1 cellular context compared by ENCODE assay signal in genomic region chr22:31290494-31291402, GRCh38.
TF ChIP-seq lines count a peak whose summit lies in the region.

No MANE protein-coding gene starts in this region.

TF ChIP-seq in HepG2, 621 proteins besides CTCF, POLR2A, EP300 and RAD21 (continued from another document and continues in another):
- peak; percentile 52; the same call in 1 of the 2 replicates for TF ChIP-seq JUND (CRISPR knock-in tag; IDR thresholded peaks at IDR 0.05)
- TF ChIP-seq NRL (CRISPR knock-in tag; IDR thresholded peaks at IDR 0.05; ENCODE audit: borderline replicate concordance), result peak; percentile 89
- no peak for TF ChIP-seq ZNF121 (CRISPR knock-in tag; IDR thresholded peaks at IDR 0.05)
- TF ChIP-seq TGIF2 (CRISPR knock-in tag; IDR thresholded peaks at IDR 0.05), result peak; percentile 71; the same call in 1 of the 2 replicates
- 0 out of 2 replicates have a peak, but pooled peaks have one; percentile 33 for TF ChIP-seq ZBTB34 (CRISPR knock-in tag; IDR thresholded peaks at IDR 0.05)
- peak; percentile 63 for TF ChIP-seq THAP11 (CRISPR knock-in tag; IDR thresholded peaks at IDR 0.05)
- peak; percentile 73 for TF ChIP-seq ZFY (CRISPR knock-in tag; IDR thresholded peaks at IDR 0.05)
- TF ChIP-seq HIVEP1 (CRISPR knock-in tag; IDR thresholded peaks at IDR 0.05), result peak; percentile 86
- TF ChIP-seq HMGA1 (CRISPR knock-in tag; conservative IDR thresholded peaks at IDR 0.05), result no peak
- TF ChIP-seq YEATS2 (CRISPR knock-in tag; IDR thresholded peaks at IDR 0.05; ENCODE audit: borderline replicate concordance), result 0 out of 2 replicates have a peak, but pooled peaks have one; percentile 46
- TF ChIP-seq TRIM24 (CRISPR knock-in tag; IDR thresholded peaks at IDR 0.05), result no peak
- TF ChIP-seq POGZ (CRISPR knock-in tag; IDR thresholded peaks at IDR 0.05), result peak; percentile 74
- 0 out of 2 replicates have a peak, but pooled peaks have one; percentile 59 for TF ChIP-seq MTERF4 (CRISPR knock-in tag; IDR thresholded peaks at IDR 0.05)
- TF ChIP-seq ZNF232 (CRISPR knock-in tag; IDR thresholded peaks at IDR 0.05; ENCODE audit: borderline replicate concordance), result peak; percentile 73; the same call in 1 of the 2 replicates
- no peak for TF ChIP-seq MIXL1 (CRISPR knock-in tag; IDR thresholded peaks at IDR 0.05)
- TF ChIP-seq EEA1 (CRISPR knock-in tag; IDR thresholded peaks at IDR 0.05; ENCODE audit: borderline replicate concordance), result peak; percentile 89; the same call in 1 of the 2 replicates
- no peak for TF ChIP-seq THAP8 (CRISPR knock-in tag; IDR thresholded peaks at IDR 0.05; ENCODE audit: borderline replicate concordance)
- TF ChIP-seq HES4 (CRISPR knock-in tag; IDR thresholded peaks at IDR 0.05; ENCODE audit: borderline replicate concordance), result peak; percentile 73; the same call in 1 of the 2 replicates
- TF ChIP-seq GMEB2 (CRISPR knock-in tag; IDR thresholded peaks at IDR 0.05; ENCODE audit: low read depth), result no peak
- no peak for TF ChIP-seq TIGD3 (CRISPR knock-in tag; IDR thresholded peaks at IDR 0.05; ENCODE audit: borderline replicate concordance)
- peak; percentile 74; the same call in 1 of the 2 replicates for TF ChIP-seq ATF3 (CRISPR knock-in tag; IDR thresholded peaks at IDR 0.05)
- no peak for TF ChIP-seq ZNF569 (CRISPR knock-in tag; IDR thresholded peaks at IDR 0.05; ENCODE audit: borderline replicate concordance)
- TF ChIP-seq RXRA (CRISPR knock-in tag; IDR thresholded peaks at IDR 0.05), result peak; percentile 81
- no peak for TF ChIP-seq KDM5A (IDR thresholded peaks at IDR 0.05; ENCODE audit: borderline replicate concordance, low read length)
- no peak for TF ChIP-seq SOX6 (IDR thresholded peaks at IDR 0.05)
- peak; percentile 73 for TF ChIP-seq SOX6 (CRISPR knock-in tag; IDR thresholded peaks at IDR 0.05)
- TF ChIP-seq RBM39 (IDR thresholded peaks at IDR 0.05; ENCODE audit: low read depth, low read length, poor library complexity, severe bottlenecking), result no peak
- no peak for TF ChIP-seq ZNF644 (CRISPR knock-in tag; IDR thresholded peaks at IDR 0.05; ENCODE audit: low read depth)
- TF ChIP-seq ZNF703 (CRISPR knock-in tag; IDR thresholded peaks at IDR 0.05; ENCODE audit: borderline replicate concordance), result 0 out of 2 replicates have a peak, but pooled peaks have one; percentile 72
- TF ChIP-seq HINFP (CRISPR knock-in tag; IDR thresholded peaks at IDR 0.05; ENCODE audit: low read depth), result peak; percentile 68; the same call in 1 of the 2 replicates
- no peak for TF ChIP-seq CHCHD3 (CRISPR knock-in tag; IDR thresholded peaks at IDR 0.05)
- TF ChIP-seq ZSCAN31 (CRISPR knock-in tag; IDR thresholded peaks at IDR 0.05; ENCODE audit: low read depth), result peak; percentile 93
- TF ChIP-seq ZNF737 (CRISPR knock-in tag; IDR thresholded peaks at IDR 0.05; ENCODE audit: borderline replicate concordance), result no peak
- no peak for TF ChIP-seq DNMT3B (CRISPR knock-in tag; conservative IDR thresholded peaks at IDR 0.05)
- peak; percentile 63 for TF ChIP-seq KMT2B (CRISPR knock-in tag; IDR thresholded peaks at IDR 0.05)
- no peak for TF ChIP-seq SNRNP70 (IDR thresholded peaks at IDR 0.05; ENCODE audit: low read depth, low read length)
- TF ChIP-seq LCORL (IDR thresholded peaks at IDR 0.05), result no peak
- peak; percentile 94 for TF ChIP-seq LCORL (CRISPR knock-in tag; IDR thresholded peaks at IDR 0.05)
- TF ChIP-seq NFKB2 (CRISPR knock-in tag; IDR thresholded peaks at IDR 0.05; ENCODE audit: borderline replicate concordance), result peak; percentile 96
- peak; percentile 85 for TF ChIP-seq ZNF891 (CRISPR knock-in tag; IDR thresholded peaks at IDR 0.05)
- no peak for TF ChIP-seq FUBP1 (CRISPR knock-in tag; IDR thresholded peaks at IDR 0.05; ENCODE audit: borderline replicate concordance)
- TF ChIP-seq RNF2 (conservative IDR thresholded peaks at IDR 0.05; ENCODE audit: low read depth), result peak; percentile 94
- TF ChIP-seq ZNF414 (CRISPR knock-in tag; IDR thresholded peaks at IDR 0.05), result peak; percentile 94
- 0 out of 2 replicates have a peak, but pooled peaks have one; percentile 38 for TF ChIP-seq ZNF335 (CRISPR knock-in tag; IDR thresholded peaks at IDR 0.05)
- TF ChIP-seq ZBTB40 (IDR thresholded peaks at IDR 0.05), result no peak
- no peak; the same call in 1 of the 2 replicates for TF ChIP-seq ZBTB40 (CRISPR knock-in tag; IDR thresholded peaks at IDR 0.05)
